Comparison of ENCODE assay signal across 22 cellular contexts in genomic region chr1:115090956-115091355, GRCh38. TPM values are rescaled to one million over a fixed set of nuclear protein-coding genes. Genes with fewer than 3 reads are reported as not detected.
DNase-seq lines count a peak whose midpoint lies in the region; ATAC-seq and TF ChIP-seq lines count a peak whose summit lies in the region.
"Had no signal": no experiment of that assay in that cellular context is flagged by ENCODE, and none has a peak within 500 bp of the region (broad histone marks: within the 10 kb centered on the region; RNA-seq: fewer than 3 reads in every experiment).

No MANE protein-coding gene starts in this region.

- no peak for TF ChIP-seq EP300 in sigmoid colon (IDR thresholded peaks at IDR 0.05)

- POLR2A ChIA-PET in CD4-positive, alpha-beta memory T cell (lab: Charles Lee; ENCODE audit: partially characterized antibody) = interaction anchor here (2.1 to 4.9 kb wide), 2 partner anchors 8 to 25 kb away, joined by 6 to 33 read pairs; no protein-coding TSS in a partner anchor

- no peak overlapping the region for H2AFZ ChIP-seq in GM23338
- H2AFZ ChIP-seq: hepatocyte had no signal

- H3K36me3 Mint-ChIP-seq in CD4-positive, alpha-beta memory T cell = peaks cover 0 to 2% of the 10 kb centered on the region in 2 donors
- H3K36me3 Mint-ChIP-seq in IgD-negative memory B cell (no peaks in the 10 kb centered on the region), glutamatergic neuron (ENCODE audit: unreplicated experiment) (no peaks in the 10 kb centered on the region), GM23338 (ENCODE audit: low read depth) (no peaks in the 10 kb centered on the region)

- intact Hi-C loops in CD4-positive, alpha-beta memory T cell (cut with micrococcal nuclease) = loop anchor here (10.0 kb wide), 1 partner anchor 506 kb away; the partner anchor contains the start of gene BCAS2
- intact Hi-C loops in sigmoid colon (cut with DNase I) = no loop called here

- no peak for TF ChIP-seq CTCF in glutamatergic neuron (IDR thresholded peaks at IDR 0.05; ENCODE audit: partially characterized antibody, unreplicated experiment)
- TF ChIP-seq CTCF in sigmoid colon (IDR thresholded peaks at IDR 0.05) = no peak
- no peak for TF ChIP-seq CTCF in GM23338 (conservative IDR thresholded peaks at IDR 0.05; ENCODE audit: low read depth in 2 of 2)

- H3K36me3 ChIP-seq in CD4-positive, alpha-beta memory T cell (ENCODE audit: insufficient read depth, low read length) = no peaks in the 10 kb centered on the region
- H3K36me3 ChIP-seq in sigmoid colon (no peaks in the 10 kb centered on the region), GM23338 (ENCODE audit: insufficient read depth) (no peaks in the 10 kb centered on the region)
- H3K36me3 ChIP-seq: BE2C, suprapubic skin had no signal

- H3F3A ChIP-seq in GM23338 (replicated peaks; ENCODE audit: low read depth) = no peaks in the 10 kb centered on the region

- peaks cover 22% of the 10 kb centered on the region for H3K4me1 ChIP-seq in CD4-positive, alpha-beta memory T cell (ENCODE audit: insufficient read depth, low read length)
- H3K4me1 ChIP-seq in sigmoid colon = peaks cover 0 to 36% (median 31%) of the 10 kb centered on the region in 4 donors
- H3K4me1 ChIP-seq in GM23338 (ENCODE audit: insufficient read depth) = peaks cover 9% of the 10 kb centered on the region
- H3K4me1 ChIP-seq: BE2C had no signal

- no peak for ATAC-seq in GM23338
- no peak for ATAC-seq in GM21360 (IDR thresholded peaks at IDR 0.05; ENCODE audit: unreplicated experiment)
- ATAC-seq: activated naive CD8-positive, alpha-beta T cell treated with anti-CD3 and anti-CD28 coated beads, Interleukin-2, amount 50 U/mL, for 24 hours had no signal

- H3K9me3 ChIP-seq in CD4-positive, alpha-beta memory T cell (ENCODE audit: control insufficient read depth in 1 of 2, low read length in 2 of 2) = no peaks in the 10 kb centered on the region
- H3K9me3 ChIP-seq in sigmoid colon = no peaks in the 10 kb centered on the region
- H3K9me3 ChIP-seq: BE2C, suprapubic skin had no signal

- WGBS in sigmoid colon, 2 donors = 91 to 94% methylated on average over 4 of the region's 4 CpGs

- H3K27ac Mint-ChIP-seq in CD4-positive, alpha-beta memory T cell = peak overlapping the region in 5 of 7 donors; percentile 37 to 90 (median 70)
- H3K27ac Mint-ChIP-seq in IgD-negative memory B cell = no peak overlapping the region
- no peak overlapping the region for H3K27ac Mint-ChIP-seq in glutamatergic neuron (ENCODE audit: unreplicated experiment)
- no peak overlapping the region for H3K27ac Mint-ChIP-seq in GM23338
- H3K27ac Mint-ChIP-seq: activated naive CD8-positive, alpha-beta T cell treated with anti-CD3 and anti-CD28 coated beads, Interleukin-2, amount 50 U/mL, for 24 hours had no signal

- CTCF ChIA-PET in CD4-positive, alpha-beta memory T cell (lab: Charles Lee; ENCODE audit: partially characterized antibody) = interaction anchor here (1.1 kb wide), 1 partner anchor 26 kb away, joined by 4 read pairs; no protein-coding TSS in a partner anchor

- H3K27ac ChIP-seq in CD4-positive, alpha-beta memory T cell (ENCODE audit: low read depth, low read length) = no peak overlapping the region
- peak overlapping the region; percentile 94 to 98 (median 97) for H3K27ac ChIP-seq in sigmoid colon
- H3K27ac ChIP-seq in GM23338 (ENCODE audit: low read depth) = no peak overlapping the region
- H3K27ac ChIP-seq: hepatocyte, suprapubic skin had no signal

- no peak overlapping the region for H3K4me3 ChIP-seq in CD4-positive, alpha-beta memory T cell (ENCODE audit: low read length in 2 of 2)
- no peak overlapping the region for H3K4me3 ChIP-seq in sigmoid colon
- H3K4me3 ChIP-seq in GM23338 = no peak overlapping the region
- H3K4me3 ChIP-seq: hepatocyte, K562 had no signal

- peak overlapping the region in 6 of 8 donors; percentile 31 to 91 (median 86) for H3K4me3 Mint-ChIP-seq in CD4-positive, alpha-beta memory T cell
- H3K4me3 Mint-ChIP-seq in IgD-negative memory B cell (peak overlapping the region in 3 of 4 donors; percentile 35 to 88 (median 82)), glutamatergic neuron (ENCODE audit: unreplicated experiment) (peak overlapping the region; percentile 88), GM23338 (no peak overlapping the region; the same call in 2 of the 3 replicates)

- no peak for TF ChIP-seq POLR2A in sigmoid colon (IDR thresholded peaks at IDR 0.05)

- peaks cover 31 to 54% (median 42%) of the 10 kb centered on the region in 4 donors for H3K4me1 Mint-ChIP-seq in CD4-positive, alpha-beta memory T cell
- peaks cover 1 to 7% (median 4%) of the 10 kb centered on the region in 3 donors for H3K4me1 Mint-ChIP-seq in IgD-negative memory B cell
- H3K4me1 Mint-ChIP-seq in glutamatergic neuron (ENCODE audit: low read depth, unreplicated experiment) = peaks cover 2% of the 10 kb centered on the region
- H3K4me1 Mint-ChIP-seq in GM23338 = peaks cover 20% of the 10 kb centered on the region

- H3K27me3 Mint-ChIP-seq in CD4-positive, alpha-beta memory T cell = no peaks in the 10 kb centered on the region
- H3K27me3 Mint-ChIP-seq in IgD-negative memory B cell (peaks cover 4% of the 10 kb centered on the region), glutamatergic neuron (ENCODE audit: unreplicated experiment) (peaks cover 7% of the 10 kb centered on the region), GM23338 (ENCODE audit: insufficient read depth, low read depth, poor library complexity) (peaks cover 13% of the 10 kb centered on the region)

- no peaks in the 10 kb centered on the region for H3K9me3 Mint-ChIP-seq in CD4-positive, alpha-beta memory T cell
- H3K9me3 Mint-ChIP-seq in IgD-negative memory B cell (no peaks in the 10 kb centered on the region), glutamatergic neuron (ENCODE audit: unreplicated experiment) (peaks cover 6% of the 10 kb centered on the region), GM23338 (no peaks in the 10 kb centered on the region; the same call in 2 of the 3 replicates)

- peaks cover 7% of the 10 kb centered on the region; the same call in 1 of the 2 replicates for H3K79me2 ChIP-seq in GM23338 (replicated peaks; ENCODE audit: insufficient read depth)
- H3K79me2 ChIP-seq: hepatocyte had no signal

- no peak for DNase-seq in CD4-positive, alpha-beta memory T cell
- DNase-seq in glutamatergic neuron (no peak), sigmoid colon (no peak), GM23338 (ENCODE audit: low spot score) (no peak), NCI-H345 (lab: John Stamatoyannopoulos, UW) (no peak)
- DNase-seq: activated naive CD8-positive, alpha-beta T cell treated with anti-CD3 and anti-CD28 coated beads, Interleukin-2, amount 50 U/mL, for 24 hours; BE2C; caudate nucleus; DMS 273 treated with DMSO at 0.1 percent for 48 hours; effector CD8-positive, alpha-beta T cell; GF-D8; GOT3; kidney; NCI-H526 treated with DMSO at 0.1 percent for 48 hours; stimulated activated CD4-positive, alpha-beta T cell treated with anti-CD3 and anti-CD28 coated beads, Interleukin-2, amount 100 ng/mL, for 48 hours; T1000 had no signal

- no peaks in the 10 kb centered on the region for H4K20me1 ChIP-seq in GM23338 (replicated peaks; ENCODE audit: insufficient read depth)

- no peak overlapping the region for H3K4me2 ChIP-seq in GM23338

- no peaks in the 10 kb centered on the region for H3K27me3 ChIP-seq in CD4-positive, alpha-beta memory T cell (ENCODE audit: insufficient read depth, low read length)
- no peaks in the 10 kb centered on the region for H3K27me3 ChIP-seq in sigmoid colon
- no peaks in the 10 kb centered on the region for H3K27me3 ChIP-seq in GM23338 (ENCODE audit: insufficient read depth)
- H3K27me3 ChIP-seq: hepatocyte had no signal

- H3K9me2 ChIP-seq in GM23338 (ENCODE audit: insufficient read depth) = no peaks in the 10 kb centered on the region

TF ChIP-seq in GM23338, 12 proteins besides CTCF, POLR2A, EP300 and RAD21:
- TF ChIP-seq POLR2AphosphoS5 (IDR thresholded peaks at IDR 0.05; ENCODE audit: low read depth) (no peak), ZNF114 (CRISPR knock-in tag; IDR thresholded peaks at IDR 0.05) (no peak)

RNA-seq across cellular contexts. Expression of gene TSPAN2, which starts 1.7 kb away (rescaled TPM):
- total RNA-seq in CD4-positive, alpha-beta memory T cell = 1 to 10 TPM; 1.3 to 3.5 TPM
- polyA plus RNA-seq in CD4-positive, alpha-beta memory T cell = 10 to 100 TPM; 20.8 to 21.8 TPM
- polyA plus RNA-seq in IgD-negative memory B cell = 2.0 TPM
- 11.2 TPM for total RNA-seq in glutamatergic neuron (ENCODE audit: unreplicated experiment)
- 100 to 1,000 TPM in 2 of 4 donors, 10 to 100 TPM in 2; 61.5 to 122 (median 94.7) TPM for total RNA-seq in sigmoid colon
- 1 to 10 TPM in 2 of 3 donors, under 1 TPM in 1; 0.46 to 5.5 (median 1.8) TPM for polyA plus RNA-seq in sigmoid colon
- total RNA-seq in GM23338 (2014; rRNA removed; shearing (Covaris generic)) = 11.8 and 15.0 TPM in 2 replicates
- 9.4 and 11.2 TPM in 2 replicates for polyA plus RNA-seq in GM23338 (2016; fragmentation: Nextera tagmentation; extraction: Ambion mirVana)
- total RNA-seq: K562, SK-MEL-5 had no signal
- polyA plus RNA-seq: K562 had no signal

Comparison
In these comparisons a context has a peak if more than half of its experiments do, and no peak if none do; other contexts are left out.
1. H3K27ac ChIP-seq: peak in sigmoid colon (4 of 4); none in CD4-positive, alpha-beta memory T cell (single experiment) and GM23338 (single experiment).
2. H3K27ac Mint-ChIP-seq: peak in CD4-positive, alpha-beta memory T cell (5 of 7); none in IgD-negative memory B cell (0 of 3), glutamatergic neuron (single experiment) and GM23338 (single experiment).